ENCODE assay signal across 2 cellular contexts in genomic region chrX:134946364-134946763, GRCh38. TPM values are rescaled to one million over a fixed set of nuclear protein-coding genes. Genes with fewer than 3 reads are reported as not detected.
"Had no signal": no experiment of that assay in that cellular context is flagged by ENCODE, and none has a peak within 500 bp of the region (broad histone marks: within the 10 kb centered on the region; RNA-seq: fewer than 3 reads in every experiment).

No MANE protein-coding gene starts in this region.

RNA-seq across cellular contexts. Expression of gene SMIM10, which starts 44.4 kb away (rescaled TPM):
- total RNA-seq: naive thymus-derived CD4-positive, alpha-beta T cell had no signal
- polyA plus RNA-seq: naive thymus-derived CD4-positive, alpha-beta T cell; neural cell had no signal
